1 cellular context compared by ENCODE assay signal in the genomic region with DNA sequence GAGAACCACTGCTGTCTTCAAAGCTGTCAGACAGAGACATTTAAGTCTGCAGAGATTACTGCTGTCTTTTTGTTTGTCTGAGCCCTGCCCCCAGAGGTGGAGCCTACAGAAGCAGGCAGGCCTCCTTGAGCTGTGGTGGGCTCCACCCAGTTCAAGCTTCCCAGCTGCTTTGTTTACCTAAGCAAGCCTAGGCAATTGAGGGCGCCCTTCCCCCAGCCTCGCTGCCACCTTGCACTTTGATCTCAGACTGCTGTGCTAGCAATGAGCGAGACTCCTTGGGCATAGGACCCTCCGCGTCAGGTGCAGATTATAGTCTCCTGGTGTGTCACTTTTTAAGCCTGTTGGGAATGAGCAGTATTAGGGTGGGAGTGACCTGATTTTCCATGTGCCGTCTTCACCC.
TF ChIP-seq lines count a peak whose summit lies in the region.

No MANE protein-coding gene starts in this region.

TF ChIP-seq in HepG2, 621 proteins besides CTCF, POLR2A, EP300 and RAD21:
- TF ChIP-seq, protein P1, sequence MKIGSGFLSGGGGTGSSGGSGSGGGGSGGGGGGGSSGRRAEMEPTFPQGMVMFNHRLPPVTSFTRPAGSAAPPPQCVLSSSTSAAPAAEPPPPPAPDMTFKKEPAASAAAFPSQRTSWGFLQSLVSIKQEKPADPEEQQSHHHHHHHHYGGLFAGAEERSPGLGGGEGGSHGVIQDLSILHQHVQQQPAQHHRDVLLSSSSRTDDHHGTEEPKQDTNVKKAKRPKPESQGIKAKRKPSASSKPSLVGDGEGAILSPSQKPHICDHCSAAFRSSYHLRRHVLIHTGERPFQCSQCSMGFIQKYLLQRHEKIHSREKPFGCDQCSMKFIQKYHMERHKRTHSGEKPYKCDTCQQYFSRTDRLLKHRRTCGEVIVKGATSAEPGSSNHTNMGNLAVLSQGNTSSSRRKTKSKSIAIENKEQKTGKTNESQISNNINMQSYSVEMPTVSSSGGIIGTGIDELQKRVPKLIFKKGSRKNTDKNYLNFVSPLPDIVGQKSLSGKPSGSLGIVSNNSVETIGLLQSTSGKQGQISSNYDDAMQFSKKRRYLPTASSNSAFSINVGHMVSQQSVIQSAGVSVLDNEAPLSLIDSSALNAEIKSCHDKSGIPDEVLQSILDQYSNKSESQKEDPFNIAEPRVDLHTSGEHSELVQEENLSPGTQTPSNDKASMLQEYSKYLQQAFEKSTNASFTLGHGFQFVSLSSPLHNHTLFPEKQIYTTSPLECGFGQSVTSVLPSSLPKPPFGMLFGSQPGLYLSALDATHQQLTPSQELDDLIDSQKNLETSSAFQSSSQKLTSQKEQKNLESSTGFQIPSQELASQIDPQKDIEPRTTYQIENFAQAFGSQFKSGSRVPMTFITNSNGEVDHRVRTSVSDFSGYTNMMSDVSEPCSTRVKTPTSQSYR (CRISPR knock-in tag; IDR thresholded peaks at IDR 0.05; ENCODE audit: borderline replicate concordance): peak; percentile 36; the same call in 1 of the 2 replicates
- TF ChIP-seq HNF4A (CRISPR knock-in tag; IDR thresholded peaks at IDR 0.05): peak; percentile 42; the same call in 1 of the 2 replicates
TF ChIP-seq in HepG2: peak in this region for 2; not testable (repeated sequence) for 619.
